ENCODE assay signal across 19 cellular contexts in genomic region chr2:65215946-65216345, GRCh38.
"Had no signal": no experiment of that assay in that cellular context is flagged by ENCODE, and none has a peak within 500 bp of the region (broad histone marks: within the 10 kb centered on the region; RNA-seq: fewer than 3 reads in every experiment).

No MANE protein-coding gene starts in this region.

- H3K27ac Mint-ChIP-seq: activated B cell treated with CpG ODN at 0.5 μM for 24 hours; activated CD4-positive, alpha-beta T cell treated with anti-CD3 and anti-CD28 coated beads for 36 hours; activated naive CD4-positive, alpha-beta T cell treated with anti-CD3 and anti-CD28 coated beads, Interleukin-2, amount 50 U/mL, for 72 hours; brain; memory B cell; progenitor cell of endocrine pancreas; stimulated activated naive B cell treated with anti-CD40 and anti-IgM and Interleukin-4, amounts not matched to agents 10 μg/mL and 1 μg/mL and 100 μg/mL, for 72 hours had no signal

- H3K9me3 ChIP-seq: heart right ventricle, sigmoid colon, transverse colon had no signal

- ATAC-seq: activated CD4-positive, alpha-beta T cell treated with anti-CD3 and anti-CD28 coated beads for 36 hours; activated naive CD4-positive, alpha-beta T cell treated with anti-CD3 and anti-CD28 coated beads, Interleukin-2, amount 50 U/mL, for 72 hours; heart right ventricle; left colon; natural killer cell treated with Interleukin-12 subunit alpha and Interleukin-12 subunit beta and Interleukin-15 and Interleukin-18, amount 100 ng/mL, for 72 hours; stimulated activated naive B cell treated with anti-CD40 and anti-IgM and Interleukin-4, amounts not matched to agents 10 μg/mL and 1 μg/mL and 100 μg/mL, for 72 hours had no signal

- H3K4me3 Mint-ChIP-seq: activated B cell treated with CpG ODN at 0.5 μM for 24 hours; activated CD4-positive, alpha-beta T cell treated with anti-CD3 and anti-CD28 coated beads for 36 hours; brain; memory B cell; natural killer cell treated with Interleukin-12 subunit alpha and Interleukin-12 subunit beta and Interleukin-15 and Interleukin-18, amount 100 ng/mL, for 72 hours; stimulated activated naive B cell treated with anti-CD40 and anti-IgM and Interleukin-4, amounts not matched to agents 10 μg/mL and 1 μg/mL and 100 μg/mL, for 72 hours had no signal

- H3K27ac ChIP-seq: epithelial cell of prostate, heart right ventricle, sigmoid colon, transverse colon had no signal

- H3K27me3 ChIP-seq: heart right ventricle, sigmoid colon, transverse colon had no signal

- DNase-seq: activated B cell treated with CpG ODN at 0.5 μM for 24 hours; activated CD4-positive, alpha-beta T cell treated with anti-CD3 and anti-CD28 coated beads for 36 hours; activated CD4-positive, alpha-beta T cell treated with anti-CD3 and anti-CD28 coated beads, Interleukin-2, amount 50 U/mL, for 48 hours; activated gamma-delta T cell treated with Interleukin-2 at 50 U/mL for 16 hours; aorta; heart right ventricle; left colon; retina; sigmoid colon; stimulated activated CD4-positive, alpha-beta T cell treated with anti-CD3 and anti-CD28 coated beads, Interleukin-15, amount 100 ng/mL, for 24 hours; stimulated activated CD8-positive, alpha-beta memory T cell treated with anti-CD3 and anti-CD28 coated beads, Interleukin-4, amount 100 ng/mL, for 48 hours; stimulated activated naive B cell treated with anti-CD40 and anti-IgM and Interleukin-4, amounts not matched to agents 10 μg/mL and 1 μg/mL and 100 μg/mL, for 72 hours; transverse colon had no signal

- H3K9me3 Mint-ChIP-seq: activated B cell treated with CpG ODN at 0.5 μM for 24 hours; activated naive CD4-positive, alpha-beta T cell treated with anti-CD3 and anti-CD28 coated beads, Interleukin-2, amount 50 U/mL, for 72 hours; brain; memory B cell; natural killer cell treated with Interleukin-12 subunit alpha and Interleukin-12 subunit beta and Interleukin-15 and Interleukin-18, amount 100 ng/mL, for 72 hours; stimulated activated naive B cell treated with anti-CD40 and anti-IgM and Interleukin-4, amounts not matched to agents 10 μg/mL and 1 μg/mL and 100 μg/mL, for 72 hours had no signal

- H3K36me3 Mint-ChIP-seq: activated naive CD4-positive, alpha-beta T cell treated with anti-CD3 and anti-CD28 coated beads, Interleukin-2, amount 50 U/mL, for 72 hours; natural killer cell treated with Interleukin-12 subunit alpha and Interleukin-12 subunit beta and Interleukin-15 and Interleukin-18, amount 100 ng/mL, for 72 hours had no signal

- H3K4me1 Mint-ChIP-seq: activated B cell treated with CpG ODN at 0.5 μM for 24 hours; activated CD4-positive, alpha-beta T cell treated with anti-CD3 and anti-CD28 coated beads for 36 hours; brain; memory B cell; stimulated activated naive B cell treated with anti-CD40 and anti-IgM and Interleukin-4, amounts not matched to agents 10 μg/mL and 1 μg/mL and 100 μg/mL, for 72 hours had no signal

- H3K27me3 Mint-ChIP-seq: activated B cell treated with CpG ODN at 0.5 μM for 24 hours; activated CD4-positive, alpha-beta T cell treated with anti-CD3 and anti-CD28 coated beads for 36 hours; brain; memory B cell; natural killer cell treated with Interleukin-12 subunit alpha and Interleukin-12 subunit beta and Interleukin-15 and Interleukin-18, amount 100 ng/mL, for 72 hours; progenitor cell of endocrine pancreas; stimulated activated naive B cell treated with anti-CD40 and anti-IgM and Interleukin-4, amounts not matched to agents 10 μg/mL and 1 μg/mL and 100 μg/mL, for 72 hours had no signal
